In genomic region chr12:52324068-52324444, GRCh38 we compare ENCODE assay signal across 35 cellular contexts. TPM values are rescaled to one million over a fixed set of nuclear protein-coding genes. Genes with fewer than 3 reads are reported as not detected.
"Had no signal": no experiment of that assay in that cellular context is flagged by ENCODE, and none has a peak within 500 bp of the region (broad histone marks: within the 10 kb centered on the region; RNA-seq: fewer than 3 reads in every experiment).

No MANE protein-coding gene starts in this region.

- H3K4me1 Mint-ChIP-seq: endodermal cell had no signal

- H3K36me3 ChIP-seq: brain microvascular endothelial cell, heart left ventricle, left lung, lower lobe of right lung, stomach, tibial artery, upper lobe of right lung, WERI-Rb-1 had no signal

- H3K4me2 ChIP-seq: smooth muscle cell had no signal

- H3K27ac ChIP-seq: brain microvascular endothelial cell, heart left ventricle, left lung, lower lobe of right lung, stomach, tibial artery, upper lobe of right lung, WERI-Rb-1 had no signal

- H3K4me3 ChIP-seq: heart left ventricle, left lung, lower lobe of right lung, smooth muscle cell, stomach, tibial artery, upper lobe of right lung had no signal

- H3K9me3 Mint-ChIP-seq: activated CD4-positive, alpha-beta memory T cell treated with anti-CD3 and anti-CD28 coated beads for 36 hours; activated CD4-positive, alpha-beta T cell treated with anti-CD3 and anti-CD28 coated beads, Interleukin-2, amount 10 ng/mL, durations not matched to agents 24 days and 14 days; activated T-helper 1 cell treated with anti-CD3 and anti-CD28 coated beads, Interleukin-12 subunit alpha, Interleukin-12 subunit beta, Interleukin-2, Interleukin-4 antibody, amounts not matched to agents 30 ng/mL and 10 ng/mL and 1 ng/mL, durations not matched to agents 14 hours and 24 hours and 36 hours; dendritic cell treated with granulocyte-macrophage colony-stimulating factor and Interleukin-4, amounts not matched to agents 40 ng/mL and 50 ng/mL, for 4 days; endodermal cell; natural killer cell treated with Interleukin-12 subunit alpha and Interleukin-12 subunit beta and Interleukin-15 and Interleukin-18, amount 100 ng/mL, for 72 hours; stimulated activated naive B cell treated with anti-CD40 and anti-IgM and Interleukin-4, amounts not matched to agents 10 μg/mL and 1 μg/mL and 100 μg/mL, for 72 hours had no signal

- H3K4me1 ChIP-seq: heart left ventricle, left lung, lower lobe of right lung, upper lobe of right lung had no signal

- H3K36me3 Mint-ChIP-seq: activated CD4-positive, alpha-beta memory T cell treated with anti-CD3 and anti-CD28 coated beads for 36 hours; activated naive CD8-positive, alpha-beta T cell; natural killer cell treated with Interleukin-12 subunit alpha and Interleukin-12 subunit beta and Interleukin-15 and Interleukin-18, amount 100 ng/mL, for 72 hours; stimulated activated naive B cell treated with anti-CD40 and anti-IgM and Interleukin-4, amounts not matched to agents 10 μg/mL and 1 μg/mL and 100 μg/mL, for 72 hours had no signal

- H3K27ac Mint-ChIP-seq: activated CD4-positive, alpha-beta memory T cell treated with anti-CD3 and anti-CD28 coated beads for 36 hours; activated CD4-positive, alpha-beta T cell treated with anti-CD3 and anti-CD28 coated beads, Interleukin-2, amount 10 ng/mL, durations not matched to agents 24 days and 14 days; activated naive CD8-positive, alpha-beta T cell; activated T-helper 1 cell treated with anti-CD3 and anti-CD28 coated beads, Interleukin-12 subunit alpha, Interleukin-12 subunit beta, Interleukin-2, Interleukin-4 antibody, amounts not matched to agents 30 ng/mL and 10 ng/mL and 1 ng/mL, durations not matched to agents 14 hours and 24 hours and 36 hours; dendritic cell treated with granulocyte-macrophage colony-stimulating factor and Interleukin-4, amounts not matched to agents 40 ng/mL and 50 ng/mL, for 4 days; endodermal cell; natural killer cell treated with Interleukin-12 subunit alpha and Interleukin-12 subunit beta and Interleukin-15 and Interleukin-18, amount 100 ng/mL, for 72 hours; progenitor cell of endocrine pancreas; stimulated activated naive B cell treated with anti-CD40 and anti-IgM and Interleukin-4, amounts not matched to agents 10 μg/mL and 1 μg/mL and 100 μg/mL, for 72 hours had no signal

- DNase-seq: activated CD4-positive, alpha-beta memory T cell treated with anti-CD3 and anti-CD28 coated beads for 36 hours; activated CD4-positive, alpha-beta T cell treated with anti-CD3 and anti-CD28 coated beads, Interleukin-2, amount 10 ng/mL, durations not matched to agents 24 days and 14 days; activated CD4-positive, CD25-positive, alpha-beta regulatory T cell treated with anti-CD3 and anti-CD28 coated beads, Interleukin-2, amount 50 U/mL, for 72 hours; activated CD8-positive, alpha-beta memory T cell treated with anti-CD3 and anti-CD28 coated beads, Interleukin-2, amount 50 U/mL, for 4 hours; activated T-cell treated with anti-CD3 and anti-CD28 coated beads, Interleukin-2, amount 50 U/mL, for 1 hour; brain microvascular endothelial cell; central memory CD4-positive, alpha-beta T cell; endodermal cell; foreskin fibroblast; heart left ventricle; hypothalamus; left lung; lower lobe of right lung; mesenchymal stem cell; stimulated activated CD4-positive, alpha-beta T cell treated with anti-CD3 and anti-CD28 coated beads, Interleukin-15, amount 100 ng/mL, for 24 hours; stimulated activated CD4-positive, alpha-beta T cell treated with anti-CD3 and anti-CD28 coated beads, Interleukin-2, amount 100 ng/mL, for 24 hours; stimulated activated naive B cell treated with anti-CD40 and anti-IgM and Interleukin-4, amounts not matched to agents 10 μg/mL and 1 μg/mL and 100 μg/mL, for 72 hours; stomach; T-helper 9 cell; upper lobe of right lung; WERI-Rb-1 had no signal

- H3K9me3 ChIP-seq: heart left ventricle, left lung, lower lobe of right lung, stomach, tibial artery, upper lobe of right lung had no signal

- H3K4me3 Mint-ChIP-seq: activated CD4-positive, alpha-beta memory T cell treated with anti-CD3 and anti-CD28 coated beads for 36 hours; activated CD4-positive, alpha-beta T cell treated with anti-CD3 and anti-CD28 coated beads, Interleukin-2, amount 10 ng/mL, durations not matched to agents 24 days and 14 days; activated naive CD8-positive, alpha-beta T cell; activated T-helper 1 cell treated with anti-CD3 and anti-CD28 coated beads, Interleukin-12 subunit alpha, Interleukin-12 subunit beta, Interleukin-2, Interleukin-4 antibody, amounts not matched to agents 30 ng/mL and 10 ng/mL and 1 ng/mL, durations not matched to agents 14 hours and 24 hours and 36 hours; dendritic cell treated with granulocyte-macrophage colony-stimulating factor and Interleukin-4, amounts not matched to agents 40 ng/mL and 50 ng/mL, for 4 days; endodermal cell; natural killer cell treated with Interleukin-12 subunit alpha and Interleukin-12 subunit beta and Interleukin-15 and Interleukin-18, amount 100 ng/mL, for 72 hours; stimulated activated naive B cell treated with anti-CD40 and anti-IgM and Interleukin-4, amounts not matched to agents 10 μg/mL and 1 μg/mL and 100 μg/mL, for 72 hours had no signal

RNA-seq across cellular contexts. Expression of gene KRT83, which starts 2.9 kb away (rescaled TPM):
- total RNA-seq: activated CD4-positive, alpha-beta memory T cell treated with anti-CD3 and anti-CD28 coated beads for 36 hours; activated CD4-positive, alpha-beta T cell treated with anti-CD3 and anti-CD28 coated beads, Interleukin-2, amount 10 ng/mL, durations not matched to agents 24 days and 14 days; activated CD8-positive, alpha-beta memory T cell treated with anti-CD3 and anti-CD28 coated beads for 36 hours; activated T-helper 1 cell treated with anti-CD3 and anti-CD28 coated beads, Interleukin-12 subunit alpha, Interleukin-12 subunit beta, Interleukin-2, Interleukin-4 antibody, amounts not matched to agents 30 ng/mL and 10 ng/mL and 1 ng/mL, durations not matched to agents 14 hours and 24 hours and 36 hours; astrocyte; endodermal cell; esophagus mucosa; heart left ventricle; left lung; lower lobe of right lung; mononuclear cell; natural killer cell treated with Interleukin-12 subunit alpha and Interleukin-12 subunit beta and Interleukin-15 and Interleukin-18, amount 100 ng/mL, for 72 hours; osteocyte; progenitor cell of endocrine pancreas; renal cortical epithelial cell; smooth muscle cell; stomach; T-helper 1 cell treated with Interleukin-12 subunit alpha and Interleukin-12 subunit beta and Interleukin-4 antibody, amounts not matched to agents 30 ng/mL and 1 ng/mL, for 36 hours; upper lobe of right lung had no signal

RNA-seq across cellular contexts. Expression of gene KRT81, which starts 32.7 kb away (rescaled TPM):
- total RNA-seq: activated CD4-positive, alpha-beta memory T cell treated with anti-CD3 and anti-CD28 coated beads for 36 hours; activated CD4-positive, alpha-beta T cell treated with anti-CD3 and anti-CD28 coated beads, Interleukin-2, amount 10 ng/mL, durations not matched to agents 24 days and 14 days; activated CD8-positive, alpha-beta memory T cell treated with anti-CD3 and anti-CD28 coated beads for 36 hours; activated T-helper 1 cell treated with anti-CD3 and anti-CD28 coated beads, Interleukin-12 subunit alpha, Interleukin-12 subunit beta, Interleukin-2, Interleukin-4 antibody, amounts not matched to agents 30 ng/mL and 10 ng/mL and 1 ng/mL, durations not matched to agents 14 hours and 24 hours and 36 hours; endodermal cell; esophagus mucosa; heart left ventricle; left lung; lower lobe of right lung; mononuclear cell; progenitor cell of endocrine pancreas; renal cortical epithelial cell; stomach; T-helper 1 cell treated with Interleukin-12 subunit alpha and Interleukin-12 subunit beta and Interleukin-4 antibody, amounts not matched to agents 30 ng/mL and 1 ng/mL, for 36 hours; upper lobe of right lung had no signal

RNA-seq across cellular contexts. Expression of gene KRT85, which starts 43.2 kb away (rescaled TPM):
- total RNA-seq: activated CD4-positive, alpha-beta memory T cell treated with anti-CD3 and anti-CD28 coated beads for 36 hours; activated CD4-positive, alpha-beta T cell treated with anti-CD3 and anti-CD28 coated beads, Interleukin-2, amount 10 ng/mL, durations not matched to agents 24 days and 14 days; activated CD8-positive, alpha-beta memory T cell treated with anti-CD3 and anti-CD28 coated beads for 36 hours; activated T-helper 1 cell treated with anti-CD3 and anti-CD28 coated beads, Interleukin-12 subunit alpha, Interleukin-12 subunit beta, Interleukin-2, Interleukin-4 antibody, amounts not matched to agents 30 ng/mL and 10 ng/mL and 1 ng/mL, durations not matched to agents 14 hours and 24 hours and 36 hours; astrocyte; endodermal cell; esophagus mucosa; heart left ventricle; left lung; lower lobe of right lung; mononuclear cell; natural killer cell treated with Interleukin-12 subunit alpha and Interleukin-12 subunit beta and Interleukin-15 and Interleukin-18, amount 100 ng/mL, for 72 hours; osteocyte; progenitor cell of endocrine pancreas; renal cortical epithelial cell; smooth muscle cell; stomach; T-helper 1 cell treated with Interleukin-12 subunit alpha and Interleukin-12 subunit beta and Interleukin-4 antibody, amounts not matched to agents 30 ng/mL and 1 ng/mL, for 36 hours; upper lobe of right lung had no signal

RNA-seq across cellular contexts. Expression of gene KRT86, which starts 49.6 kb away (rescaled TPM):
- total RNA-seq: activated CD8-positive, alpha-beta memory T cell treated with anti-CD3 and anti-CD28 coated beads for 36 hours; endodermal cell; esophagus mucosa; heart left ventricle; progenitor cell of endocrine pancreas; smooth muscle cell; stomach had no signal
